ENCODE assay signal across 8 cellular contexts in genomic region chr11:85590848-85591483, GRCh38. TPM values are rescaled to one million over a fixed set of nuclear protein-coding genes. Genes with fewer than 3 reads are reported as not detected.
DNase-seq lines count a peak whose midpoint lies in the region; ATAC-seq and TF ChIP-seq lines count a peak whose summit lies in the region.

No MANE protein-coding gene starts in this region.

- intact Hi-C loops in heart right ventricle (cut with DNase I) (loop anchor here in 6 of 10 donors (5.0 to 10.0 kb wide), 3 partner anchors 129 to 806 kb away; no protein-coding TSS in a partner anchor), Right ventricle myocardium inferior (cut with DNase I) (loop anchor here (2.0 kb wide), 1 partner anchor 126 kb away; no protein-coding TSS in a partner anchor)

- TF ChIP-seq POLR2A in GM18505 (IDR thresholded peaks at IDR 0.05; ENCODE audit: borderline replicate concordance, extremely low read depth, insufficient read depth, insufficient read length), result no peak

- H3K9me3 ChIP-seq in heart right ventricle, result peaks cover 0 to 8% (median 0%) of the 10 kb centered on the region in 11 donors

- H3K36me3 ChIP-seq in heart right ventricle, result no peaks in the 10 kb centered on the region

- H3K27ac Mint-ChIP-seq in brain (peak overlapping the region in 1 of 5 experiments; percentile 34), neural crest cell (ENCODE audit: unreplicated experiment) (no peak overlapping the region)

- H3K4me1 Mint-ChIP-seq in brain (no peaks in the 10 kb centered on the region), neural crest cell (no peaks in the 10 kb centered on the region)

- WGBS in heart right ventricle, 2 donors, result 77 to 81% methylated on average over 4 of the region's 4 CpGs

- H3K27me3 Mint-ChIP-seq in brain, result no peaks in the 10 kb centered on the region
- no peaks in the 10 kb centered on the region for H3K27me3 Mint-ChIP-seq in neural crest cell (ENCODE audit: low read depth)

- peaks cover 15 to 28% (median 25%) of the 10 kb centered on the region in 5 experiments for H3K9me3 Mint-ChIP-seq in brain
- peaks cover 11% of the 10 kb centered on the region for H3K9me3 Mint-ChIP-seq in neural crest cell

- H3K4me3 ChIP-seq in heart right ventricle, result no peak overlapping the region

- no peaks in the 10 kb centered on the region for H3K4me1 ChIP-seq in heart right ventricle

- H3K4me3 Mint-ChIP-seq in brain, result no peak overlapping the region
- no peak overlapping the region for H3K4me3 Mint-ChIP-seq in neural crest cell

- no peaks in the 10 kb centered on the region for H3K27me3 ChIP-seq in heart right ventricle

- TF ChIP-seq CTCF in heart right ventricle (IDR thresholded peaks at IDR 0.05), result peak in 7 of 9 donors; percentile 17 to 55 (median 42)
- TF ChIP-seq CTCF in brain (conservative IDR thresholded peaks at IDR 0.05), result peak; percentile 68 to 69
- peak; percentile 66 for TF ChIP-seq CTCF in neural crest cell (conservative IDR thresholded peaks at IDR 0.05)

- no peak for DNase-seq in heart right ventricle
- DNase-seq in Right ventricle myocardium inferior (ENCODE audit: missing footprints), result no peak
- peak; percentile 72 for DNase-seq in NAMALWA (ENCODE audit: low spot score)
- no peak for DNase-seq in neural crest cell (ENCODE audit: low read depth, low spot score)
- DNase-seq in stimulated activated CD4-positive, alpha-beta T cell treated with anti-CD3 and anti-CD28 coated beads, Interleukin-4, amount 100 ng/mL, for 1 hour, result no peak

- H3K27ac ChIP-seq in heart right ventricle, result no peak overlapping the region

- ATAC-seq in heart right ventricle (no peak), Right ventricle myocardium inferior (no peak), HG03280 (IDR thresholded peaks at IDR 0.05; ENCODE audit: unreplicated experiment) (no peak), GM18505 (IDR thresholded peaks at IDR 0.05; ENCODE audit: unreplicated experiment) (no peak)

- peaks cover 26% of the 10 kb centered on the region for H3K36me3 Mint-ChIP-seq in brain
- peaks cover 7% of the 10 kb centered on the region for H3K36me3 Mint-ChIP-seq in neural crest cell (ENCODE audit: low read depth)

RNA-seq across cellular contexts. Expression of gene DLG2, which starts 36.2 kb away (rescaled TPM):
- 10 to 100 TPM in 2 of 10 donors, 1 to 10 TPM in 8; 6.2 to 14.8 (median 8.0) TPM for total RNA-seq in heart right ventricle
- polyA plus RNA-seq in heart right ventricle, result 1 to 10 TPM; 1.0 to 1.9 TPM
- total RNA-seq in Right ventricle myocardium inferior, result 5.7 TPM
- polyA plus RNA-seq in brain (ENCODE audit: insufficient read depth, low read depth, low replicate concordance), result 12.9 TPM
- 2.1 and 3.6 TPM in 2 replicates for total RNA-seq in neural crest cell

RNA-seq across cellular contexts. Expression of gene TMEM126B, which starts 37.4 kb away (rescaled TPM):
- total RNA-seq in heart right ventricle (10 to 100 TPM; 44.3 to 63.2 (median 51.6) TPM), Right ventricle myocardium inferior (64.3 TPM), neural crest cell (48.4 and 48.6 TPM in 2 replicates)
- polyA plus RNA-seq in heart right ventricle (100 to 1,000 TPM in 1 of 2 donors, 10 to 100 TPM in 1; 62.7 to 137 TPM), brain (ENCODE audit: insufficient read depth, low read depth, low replicate concordance) (21.0 TPM)

RNA-seq across cellular contexts. Expression of gene TMEM126A, which starts 56.8 kb away (rescaled TPM):
- total RNA-seq in heart right ventricle (10 to 100 TPM; 56.9 to 79.3 (median 67.3) TPM), Right ventricle myocardium inferior (77.9 TPM), neural crest cell (34.6 and 36.4 TPM in 2 replicates)
- polyA plus RNA-seq in heart right ventricle (100 to 1,000 TPM; 107 to 153 TPM), brain (ENCODE audit: insufficient read depth, low read depth, low replicate concordance) (28.8 TPM)
